In the genomic region with DNA sequence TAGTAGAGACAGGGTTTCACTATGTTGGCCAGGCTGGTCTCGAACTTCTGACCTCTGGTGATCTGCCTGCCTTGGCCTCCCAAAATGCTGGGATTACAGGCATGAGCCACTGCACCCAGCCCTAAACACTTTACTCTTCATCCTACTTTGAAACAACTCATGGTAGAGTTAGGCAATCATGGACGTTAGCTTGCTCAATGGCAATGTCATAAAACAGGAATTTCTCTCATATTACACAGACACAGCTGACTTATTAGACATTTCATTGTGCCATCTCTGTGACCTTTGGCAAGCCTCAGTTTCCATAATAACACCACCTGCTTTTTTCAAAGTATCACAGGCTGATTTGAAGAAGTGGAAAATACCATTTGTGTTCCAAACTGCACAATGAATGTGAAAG, we compare ENCODE assay signal across 2 cellular contexts.
TF ChIP-seq lines count a peak whose summit lies in the region.

No MANE protein-coding gene starts in this region.

TF ChIP-seq in A549, 52 proteins besides CTCF, POLR2A, EP300 and RAD21 (continued from another document):
- TF ChIP-seq, protein P1, sequence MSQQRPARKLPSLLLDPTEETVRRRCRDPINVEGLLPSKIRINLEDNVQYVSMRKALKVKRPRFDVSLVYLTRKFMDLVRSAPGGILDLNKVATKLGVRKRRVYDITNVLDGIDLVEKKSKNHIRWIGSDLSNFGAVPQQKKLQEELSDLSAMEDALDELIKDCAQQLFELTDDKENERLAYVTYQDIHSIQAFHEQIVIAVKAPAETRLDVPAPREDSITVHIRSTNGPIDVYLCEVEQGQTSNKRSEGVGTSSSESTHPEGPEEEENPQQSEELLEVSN (IDR thresholded peaks at IDR 0.05; ENCODE audit: borderline replicate concordance, low read depth): no peak
- TF ChIP-seq NFE2L2 (conservative IDR thresholded peaks at IDR 0.05; ENCODE audit: low read length) (no peak), RCOR1 (IDR thresholded peaks at IDR 0.05; ENCODE audit: low read depth, low read length) (no peak), HMGXB4 (CRISPR knock-in tag; IDR thresholded peaks at IDR 0.05; ENCODE audit: borderline replicate concordance) (no peak), ZNF302 (CRISPR knock-in tag; IDR thresholded peaks at IDR 0.05) (no peak), SREBF2 (IDR thresholded peaks at IDR 0.05) (no peak), HOXA7 (CRISPR knock-in tag; IDR thresholded peaks at IDR 0.05) (no peak), FOSL2 (IDR thresholded peaks at IDR 0.05) (no peak), FOSL2 (CRISPR knock-in tag; IDR thresholded peaks at IDR 0.05) (peak; percentile 29; the same call in 1 of the 2 replicates), MYC (IDR thresholded peaks at IDR 0.05; ENCODE audit: borderline replicate concordance, low read length) (no peak)
TF ChIP-seq in A549: peak in this region for 2.

TF ChIP-seq in SK-N-SH treated with all-trans-retinoic acid at 6 μM for 48 hours, 23 proteins besides CTCF, POLR2A, EP300 and RAD21 (continued from another document):
- TF ChIP-seq, protein P2, sequence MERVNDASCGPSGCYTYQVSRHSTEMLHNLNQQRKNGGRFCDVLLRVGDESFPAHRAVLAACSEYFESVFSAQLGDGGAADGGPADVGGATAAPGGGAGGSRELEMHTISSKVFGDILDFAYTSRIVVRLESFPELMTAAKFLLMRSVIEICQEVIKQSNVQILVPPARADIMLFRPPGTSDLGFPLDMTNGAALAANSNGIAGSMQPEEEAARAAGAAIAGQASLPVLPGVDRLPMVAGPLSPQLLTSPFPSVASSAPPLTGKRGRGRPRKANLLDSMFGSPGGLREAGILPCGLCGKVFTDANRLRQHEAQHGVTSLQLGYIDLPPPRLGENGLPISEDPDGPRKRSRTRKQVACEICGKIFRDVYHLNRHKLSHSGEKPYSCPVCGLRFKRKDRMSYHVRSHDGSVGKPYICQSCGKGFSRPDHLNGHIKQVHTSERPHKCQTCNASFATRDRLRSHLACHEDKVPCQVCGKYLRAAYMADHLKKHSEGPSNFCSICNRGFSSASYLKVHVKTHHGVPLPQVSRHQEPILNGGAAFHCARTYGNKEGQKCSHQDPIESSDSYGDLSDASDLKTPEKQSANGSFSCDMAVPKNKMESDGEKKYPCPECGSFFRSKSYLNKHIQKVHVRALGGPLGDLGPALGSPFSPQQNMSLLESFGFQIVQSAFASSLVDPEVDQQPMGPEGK (CRISPR knock-in tag; IDR thresholded peaks at IDR 0.05; ENCODE audit: borderline replicate concordance): no peak
- TF ChIP-seq BACH2 (CRISPR knock-in tag; IDR thresholded peaks at IDR 0.05; ENCODE audit: borderline replicate concordance) (no peak), TSHZ2 (CRISPR knock-in tag; IDR thresholded peaks at IDR 0.05) (no peak), ARNTL (CRISPR knock-in tag; IDR thresholded peaks at IDR 0.05; ENCODE audit: borderline replicate concordance, low read depth) (no peak), RARB (CRISPR knock-in tag; IDR thresholded peaks at IDR 0.05) (no peak), ISL1 (CRISPR knock-in tag; IDR thresholded peaks at IDR 0.05) (no peak), TCF4 (CRISPR knock-in tag; IDR thresholded peaks at IDR 0.05; ENCODE audit: borderline replicate concordance) (no peak), ZNF565 (CRISPR knock-in tag; conservative IDR thresholded peaks at IDR 0.05; ENCODE audit: low read depth) (no peak)
- TF ChIP-seq, protein P3, sequence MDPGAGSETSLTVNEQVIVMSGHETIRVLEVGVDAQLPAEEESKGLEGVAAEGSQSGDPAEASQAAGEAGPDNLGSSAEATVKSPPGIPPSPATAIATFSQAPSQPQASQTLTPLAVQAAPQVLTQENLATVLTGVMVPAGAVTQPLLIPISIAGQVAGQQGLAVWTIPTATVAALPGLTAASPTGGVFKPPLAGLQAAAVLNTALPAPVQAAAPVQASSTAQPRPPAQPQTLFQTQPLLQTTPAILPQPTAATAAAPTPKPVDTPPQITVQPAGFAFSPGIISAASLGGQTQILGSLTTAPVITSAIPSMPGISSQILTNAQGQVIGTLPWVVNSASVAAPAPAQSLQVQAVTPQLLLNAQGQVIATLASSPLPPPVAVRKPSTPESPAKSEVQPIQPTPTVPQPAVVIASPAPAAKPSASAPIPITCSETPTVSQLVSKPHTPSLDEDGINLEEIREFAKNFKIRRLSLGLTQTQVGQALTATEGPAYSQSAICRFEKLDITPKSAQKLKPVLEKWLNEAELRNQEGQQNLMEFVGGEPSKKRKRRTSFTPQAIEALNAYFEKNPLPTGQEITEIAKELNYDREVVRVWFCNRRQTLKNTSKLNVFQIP (CRISPR knock-in tag; IDR thresholded peaks at IDR 0.05; ENCODE audit: borderline replicate concordance, low read depth): no peak
- TF ChIP-seq, protein P4, sequence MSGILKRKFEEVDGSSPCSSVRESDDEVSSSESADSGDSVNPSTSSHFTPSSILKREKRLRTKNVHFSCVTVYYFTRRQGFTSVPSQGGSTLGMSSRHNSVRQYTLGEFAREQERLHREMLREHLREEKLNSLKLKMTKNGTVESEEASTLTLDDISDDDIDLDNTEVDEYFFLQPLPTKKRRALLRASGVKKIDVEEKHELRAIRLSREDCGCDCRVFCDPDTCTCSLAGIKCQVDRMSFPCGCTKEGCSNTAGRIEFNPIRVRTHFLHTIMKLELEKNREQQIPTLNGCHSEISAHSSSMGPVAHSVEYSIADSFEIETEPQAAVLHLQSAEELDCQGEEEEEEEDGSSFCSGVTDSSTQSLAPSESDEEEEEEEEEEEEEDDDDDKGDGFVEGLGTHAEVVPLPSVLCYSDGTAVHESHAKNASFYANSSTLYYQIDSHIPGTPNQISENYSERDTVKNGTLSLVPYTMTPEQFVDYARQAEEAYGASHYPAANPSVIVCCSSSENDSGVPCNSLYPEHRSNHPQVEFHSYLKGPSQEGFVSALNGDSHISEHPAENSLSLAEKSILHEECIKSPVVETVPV (CRISPR knock-in tag; IDR thresholded peaks at IDR 0.05): no peak
